In the genomic region with DNA sequence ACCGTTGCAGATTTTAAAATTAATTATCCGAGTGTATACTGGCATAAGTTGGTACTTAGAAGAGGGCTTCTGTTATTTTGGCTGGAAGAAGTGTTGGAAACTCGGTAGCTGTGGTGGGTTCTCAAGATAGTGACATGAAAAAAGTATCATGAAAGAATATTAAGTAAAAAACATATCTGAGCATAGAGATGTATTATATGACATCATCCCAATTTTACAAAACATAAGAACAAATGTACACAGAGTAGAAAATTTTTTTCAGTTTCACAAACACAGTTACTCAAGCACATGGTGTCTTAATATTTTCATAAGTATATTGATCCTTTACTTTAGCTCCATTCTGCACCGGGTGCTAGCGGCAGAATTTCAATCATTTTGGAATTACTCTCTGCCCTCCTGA, we compare ENCODE assay signal across 9 cellular contexts. TPM values are rescaled to one million over a fixed set of nuclear protein-coding genes. Genes with fewer than 3 reads are reported as not detected.
DNase-seq lines count a peak whose midpoint lies in the region; ATAC-seq and TF ChIP-seq lines count a peak whose summit lies in the region.
"Had no signal": no experiment of that assay in that cellular context is flagged by ENCODE, and none has a peak within 500 bp of the region (broad histone marks: within the 10 kb centered on the region; RNA-seq: fewer than 3 reads in every experiment).

No MANE protein-coding gene starts in this region.

- H3K4me3 ChIP-seq in DND-41 (ENCODE audit: low read depth in 1 of 2, low read length in 2 of 2): peak overlapping the region; percentile 64 to 69
- H3K4me3 ChIP-seq in esophagus (ENCODE audit: low read depth in 1 of 2, low read length in 2 of 2): peak overlapping the region; percentile 49 to 79
- H3K4me3 ChIP-seq in rectal smooth muscle tissue (ENCODE audit: low read length): peak overlapping the region; percentile 78

- H2AFZ ChIP-seq in DND-41 (ENCODE audit: low read depth, low read length): no peak overlapping the region

- H3K27me3 ChIP-seq in DND-41 (ENCODE audit: insufficient read depth, low read length, poor library complexity) (no peaks in the 10 kb centered on the region), esophagus (ENCODE audit: control insufficient read depth in 1 of 2, insufficient read depth in 2 of 2, low read length in 2 of 2) (no peaks in the 10 kb centered on the region), rectal smooth muscle tissue (ENCODE audit: control insufficient read depth, insufficient read depth, low read length) (no peaks in the 10 kb centered on the region)

- no peaks in the 10 kb centered on the region for H4K20me1 ChIP-seq in DND-41 (ENCODE audit: insufficient read depth, low read length)

- no peak for TF ChIP-seq CTCF in DND-41 (IDR thresholded peaks at IDR 0.05; ENCODE audit: borderline replicate concordance, extremely low read depth, low read length, poor library complexity, severe bottlenecking)

- H3K4me1 ChIP-seq in DND-41 (ENCODE audit: insufficient read depth, low read length) (peaks cover 50% of the 10 kb centered on the region), esophagus (ENCODE audit: control insufficient read depth in 2 of 2, insufficient read depth in 2 of 2, low read length in 1 of 2) (no peaks in the 10 kb centered on the region), rectal smooth muscle tissue (ENCODE audit: control insufficient read depth, insufficient read depth, low read length) (peaks cover 4% of the 10 kb centered on the region)

- H3K27ac ChIP-seq in DND-41 (ENCODE audit: low read length) (peak overlapping the region; percentile 97), esophagus (ENCODE audit: low read depth in 2 of 2, low read length in 1 of 2) (peak overlapping the region in 1 of 2 donors; percentile 91), rectal smooth muscle tissue (ENCODE audit: low read depth, low read length) (peak overlapping the region; percentile 83)

- ATAC-seq in DND-41 (ENCODE audit: insufficient read depth, low read depth): no peak
- ATAC-seq in SK-N-SH treated with all-trans-retinoic acid at 6 μM for 48 hours: peak; percentile 24
- ATAC-seq in GM18861 (IDR thresholded peaks at IDR 0.05; ENCODE audit: unreplicated experiment): no peak

- H3K4me2 ChIP-seq in DND-41 (ENCODE audit: insufficient read depth, low read length): peak overlapping the region; percentile 62

- peak overlapping the region; percentile 82 for H3K9ac ChIP-seq in DND-41 (ENCODE audit: low read depth, low read length)
- H3K9ac ChIP-seq in rectal smooth muscle tissue (ENCODE audit: low read length): peak overlapping the region; percentile 45

- in situ Hi-C loops in KBM-7 (cut with MboI; ENCODE audit: low pct_unique_long_range_greater_than_20kb, low sequenced_read_pairs): no loop called here

- peaks cover 64% of the 10 kb centered on the region for H3K79me2 ChIP-seq in DND-41 (ENCODE audit: insufficient read depth, low read length)

- peaks cover 18% of the 10 kb centered on the region for H3K36me3 ChIP-seq in DND-41 (ENCODE audit: insufficient read depth, low read length)
- no peaks in the 10 kb centered on the region for H3K36me3 ChIP-seq in esophagus (ENCODE audit: control insufficient read depth in 2 of 2, insufficient read depth in 2 of 2, low read length in 1 of 2)
- no peaks in the 10 kb centered on the region for H3K36me3 ChIP-seq in rectal smooth muscle tissue (ENCODE audit: control insufficient read depth, insufficient read depth, low read length)

- 7 to 14% methylated on average over 5 of the region's 5 CpGs for WGBS in esophagus, 2 donors

- DNase-seq in DND-41 (no peak), NCI-H2171 (lab: John Stamatoyannopoulos, UW) (no peak), NCI-H2196 (lab: John Stamatoyannopoulos, UW; ENCODE audit: unreplicated experiment) (no peak), KBM-7 (no peak)
- DNase-seq: NCI-H1417 treated with DMSO at 0.1 percent for 48 hours had no signal

- no peaks in the 10 kb centered on the region for H3K9me3 ChIP-seq in DND-41 (ENCODE audit: insufficient read depth, low read length, severe bottlenecking)
- no peaks in the 10 kb centered on the region for H3K9me3 ChIP-seq in esophagus (ENCODE audit: control insufficient read depth in 2 of 2, insufficient read depth in 1 of 2, low read depth in 1 of 2, low read length in 1 of 2)

TF ChIP-seq in SK-N-SH treated with all-trans-retinoic acid at 6 μM for 48 hours, 23 proteins besides CTCF, POLR2A, EP300 and RAD21:
- TF ChIP-seq, protein P1, sequence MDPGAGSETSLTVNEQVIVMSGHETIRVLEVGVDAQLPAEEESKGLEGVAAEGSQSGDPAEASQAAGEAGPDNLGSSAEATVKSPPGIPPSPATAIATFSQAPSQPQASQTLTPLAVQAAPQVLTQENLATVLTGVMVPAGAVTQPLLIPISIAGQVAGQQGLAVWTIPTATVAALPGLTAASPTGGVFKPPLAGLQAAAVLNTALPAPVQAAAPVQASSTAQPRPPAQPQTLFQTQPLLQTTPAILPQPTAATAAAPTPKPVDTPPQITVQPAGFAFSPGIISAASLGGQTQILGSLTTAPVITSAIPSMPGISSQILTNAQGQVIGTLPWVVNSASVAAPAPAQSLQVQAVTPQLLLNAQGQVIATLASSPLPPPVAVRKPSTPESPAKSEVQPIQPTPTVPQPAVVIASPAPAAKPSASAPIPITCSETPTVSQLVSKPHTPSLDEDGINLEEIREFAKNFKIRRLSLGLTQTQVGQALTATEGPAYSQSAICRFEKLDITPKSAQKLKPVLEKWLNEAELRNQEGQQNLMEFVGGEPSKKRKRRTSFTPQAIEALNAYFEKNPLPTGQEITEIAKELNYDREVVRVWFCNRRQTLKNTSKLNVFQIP (CRISPR knock-in tag; IDR thresholded peaks at IDR 0.05; ENCODE audit: borderline replicate concordance, low read depth): no peak
- no peak for TF ChIP-seq RARB (CRISPR knock-in tag; IDR thresholded peaks at IDR 0.05)
- TF ChIP-seq CSDC2 (CRISPR knock-in tag; IDR thresholded peaks at IDR 0.05): no peak
- no peak for TF ChIP-seq TCF4 (CRISPR knock-in tag; IDR thresholded peaks at IDR 0.05; ENCODE audit: borderline replicate concordance)
- no peak for TF ChIP-seq ZNF565 (CRISPR knock-in tag; conservative IDR thresholded peaks at IDR 0.05; ENCODE audit: low read depth)
- no peak for TF ChIP-seq SNAI2 (CRISPR knock-in tag; IDR thresholded peaks at IDR 0.05)
- TF ChIP-seq GLIS3 (CRISPR knock-in tag; IDR thresholded peaks at IDR 0.05): no peak
- TF ChIP-seq ZFP3 (CRISPR knock-in tag; IDR thresholded peaks at IDR 0.05): no peak
- no peak for TF ChIP-seq OSR1 (CRISPR knock-in tag; IDR thresholded peaks at IDR 0.05)
- TF ChIP-seq PPARA (CRISPR knock-in tag; IDR thresholded peaks at IDR 0.05; ENCODE audit: borderline replicate concordance): no peak
- TF ChIP-seq, protein P2, sequence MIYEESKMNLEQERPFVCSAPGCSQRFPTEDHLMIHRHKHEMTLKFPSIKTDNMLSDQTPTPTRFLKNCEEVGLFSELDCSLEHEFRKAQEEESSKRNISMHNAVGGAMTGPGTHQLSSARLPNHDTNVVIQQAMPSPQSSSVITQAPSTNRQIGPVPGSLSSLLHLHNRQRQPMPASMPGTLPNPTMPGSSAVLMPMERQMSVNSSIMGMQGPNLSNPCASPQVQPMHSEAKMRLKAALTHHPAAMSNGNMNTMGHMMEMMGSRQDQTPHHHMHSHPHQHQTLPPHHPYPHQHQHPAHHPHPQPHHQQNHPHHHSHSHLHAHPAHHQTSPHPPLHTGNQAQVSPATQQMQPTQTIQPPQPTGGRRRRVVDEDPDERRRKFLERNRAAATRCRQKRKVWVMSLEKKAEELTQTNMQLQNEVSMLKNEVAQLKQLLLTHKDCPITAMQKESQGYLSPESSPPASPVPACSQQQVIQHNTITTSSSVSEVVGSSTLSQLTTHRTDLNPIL (CRISPR knock-in tag; IDR thresholded peaks at IDR 0.05; ENCODE audit: low read depth): no peak
- TF ChIP-seq, protein P3, sequence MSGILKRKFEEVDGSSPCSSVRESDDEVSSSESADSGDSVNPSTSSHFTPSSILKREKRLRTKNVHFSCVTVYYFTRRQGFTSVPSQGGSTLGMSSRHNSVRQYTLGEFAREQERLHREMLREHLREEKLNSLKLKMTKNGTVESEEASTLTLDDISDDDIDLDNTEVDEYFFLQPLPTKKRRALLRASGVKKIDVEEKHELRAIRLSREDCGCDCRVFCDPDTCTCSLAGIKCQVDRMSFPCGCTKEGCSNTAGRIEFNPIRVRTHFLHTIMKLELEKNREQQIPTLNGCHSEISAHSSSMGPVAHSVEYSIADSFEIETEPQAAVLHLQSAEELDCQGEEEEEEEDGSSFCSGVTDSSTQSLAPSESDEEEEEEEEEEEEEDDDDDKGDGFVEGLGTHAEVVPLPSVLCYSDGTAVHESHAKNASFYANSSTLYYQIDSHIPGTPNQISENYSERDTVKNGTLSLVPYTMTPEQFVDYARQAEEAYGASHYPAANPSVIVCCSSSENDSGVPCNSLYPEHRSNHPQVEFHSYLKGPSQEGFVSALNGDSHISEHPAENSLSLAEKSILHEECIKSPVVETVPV (CRISPR knock-in tag; IDR thresholded peaks at IDR 0.05): no peak
- TF ChIP-seq TOX (CRISPR knock-in tag; IDR thresholded peaks at IDR 0.05; ENCODE audit: borderline replicate concordance): no peak
- TF ChIP-seq ZFP30 (CRISPR knock-in tag; IDR thresholded peaks at IDR 0.05): no peak
- no peak for TF ChIP-seq ARNTL (CRISPR knock-in tag; IDR thresholded peaks at IDR 0.05; ENCODE audit: borderline replicate concordance, low read depth)
- TF ChIP-seq ISL1 (CRISPR knock-in tag; IDR thresholded peaks at IDR 0.05): no peak
- TF ChIP-seq ESRRG (CRISPR knock-in tag; IDR thresholded peaks at IDR 0.05): no peak
- TF ChIP-seq ZNF70 (CRISPR knock-in tag; IDR thresholded peaks at IDR 0.05): no peak
- TF ChIP-seq ZNF8 (CRISPR knock-in tag; IDR thresholded peaks at IDR 0.05): no peak

RNA-seq across cellular contexts. Expression of a gene that starts 0.7 kb away (rescaled TPM):
- polyA plus RNA-seq in esophagus: 10 to 100 TPM; 88.4 to 93.8 TPM
